ENCODE assay signal across 8 cellular contexts in genomic region chr9:105415344-105415980, GRCh38. TPM values are rescaled to one million over a fixed set of nuclear protein-coding genes. Genes with fewer than 3 reads are reported as not detected.
DNase-seq lines count a peak whose midpoint lies in the region; ATAC-seq and TF ChIP-seq lines count a peak whose summit lies in the region.

No MANE protein-coding gene starts in this region.

- CTCF ChIA-PET in RWPE1 (lab: Yijun Ruan, JAX): interaction anchor here (0.6 to 2.1 kb wide), 16 partner anchors 11 to 634 kb away, joined by 3 to 21 read pairs (median 4); partner anchors contain the start of gene SLC44A1

- no peak overlapping the region for H3K27ac ChIP-seq in HL-60 (replicated peaks)
- no peak overlapping the region for H3K27ac ChIP-seq in RWPE1

- H3K27me3 ChIP-seq in HL-60 (ENCODE audit: insufficient read depth, poor library complexity, severe bottlenecking): no peaks in the 10 kb centered on the region

- intact Hi-C loops in left cardiac atrium (cut with DNase I): loop anchor here (1.0 to 10.0 kb wide), 7 partner anchors 255 to 631 kb away; partner anchors contain the start of gene ABCA1 (in 1 of the 2)

- TF ChIP-seq CTCF in HL-60 (IDR thresholded peaks at IDR 0.05; ENCODE audit: insufficient read depth, low read length): peak; percentile 58
- TF ChIP-seq CTCF in RWPE1 (conservative IDR thresholded peaks at IDR 0.05; ENCODE audit: low read depth): peak; percentile 96
- peak; percentile 77 for TF ChIP-seq CTCF in retinal pigment epithelial cell (conservative IDR thresholded peaks at IDR 0.05; ENCODE audit: low read depth, low read length)

- H3K4me3 ChIP-seq in HL-60 (replicated peaks; ENCODE audit: insufficient read depth, low read length) (no peak overlapping the region), retinal pigment epithelial cell (ENCODE audit: low read length) (no peak overlapping the region)

- POLR2A ChIA-PET in RWPE1 (lab: Yijun Ruan, JAX; ENCODE audit: low non-redundant PET): no interaction called here

- peak; percentile 50 for ATAC-seq in GM19463 (IDR thresholded peaks at IDR 0.05; ENCODE audit: unreplicated experiment)
- peak; percentile 76 to 78 for ATAC-seq in left cardiac atrium

- DNase-seq in DMS 273 (lab: John Stamatoyannopoulos, UW; ENCODE audit: unreplicated experiment) (peak; percentile 83), HL-60 (ENCODE audit: low read depth in 1 of 2, low spot score in 1 of 2) (peak in 1 of 2 experiments; percentile 39), RWPE1 (ENCODE audit: low spot score) (peak; percentile 74), left cardiac atrium (peak; percentile 45), retinal pigment epithelial cell (ENCODE audit: low read depth) (no peak), NCI-H1048 (lab: John Stamatoyannopoulos, UW) (no peak)
- peak; percentile 4 to 34 (median 10) for DNase-seq in activated naive CD4-positive, alpha-beta T cell (lab: John Stamatoyannopoulos, UW)

RNA-seq across cellular contexts. Expression of gene FSD1L, which starts 32.4 kb away (rescaled TPM):
- total RNA-seq in left cardiac atrium: 1 to 10 TPM; 2.5 to 3.0 TPM

Comparison
In these comparisons a context has a peak if more than half of its experiments do, and no peak if none do; other contexts are left out.
1. DNase-seq: peak in DMS 273 (single experiment), RWPE1 (single experiment), activated naive CD4-positive, alpha-beta T cell (4 of 4) and left cardiac atrium (single experiment); none in retinal pigment epithelial cell (single experiment) and NCI-H1048 (single experiment).
2. Peak in every context shown above with its lines, with median percentiles within 50 percentile points of each other: CTCF ChIP-seq.